In the genomic region with DNA sequence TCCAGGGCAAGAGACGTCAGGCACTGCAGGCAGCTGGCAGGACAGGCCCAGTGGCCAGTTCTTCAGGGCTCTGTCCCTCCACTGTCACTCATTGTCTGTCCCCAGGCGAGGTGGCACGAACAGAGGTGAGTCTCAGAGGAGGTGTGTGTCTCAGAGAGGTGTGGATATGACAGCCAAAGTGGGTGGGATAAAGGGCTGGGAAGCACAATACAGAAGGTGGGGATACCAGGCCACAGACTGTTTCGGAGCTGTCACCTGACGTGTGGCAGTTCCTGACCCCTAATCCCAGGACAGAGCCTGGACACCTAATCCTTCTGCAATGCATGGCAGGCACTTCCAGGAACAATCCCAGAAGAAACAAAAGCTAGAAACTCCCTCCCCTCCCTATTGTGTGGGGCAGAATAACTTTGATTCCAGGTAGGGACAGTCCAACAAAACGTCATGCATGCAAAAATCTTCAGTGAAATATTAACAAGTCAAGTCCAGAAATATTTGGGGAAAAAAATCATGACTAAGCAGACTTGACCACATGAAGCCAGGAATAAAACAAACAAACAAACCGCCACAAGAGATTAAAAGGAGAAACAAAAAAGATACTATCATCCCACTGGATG, we compare ENCODE assay signal across 21 cellular contexts. TPM values are rescaled to one million over a fixed set of nuclear protein-coding genes. Genes with fewer than 3 reads are reported as not detected.
DNase-seq lines count a peak whose midpoint lies in the region; ATAC-seq and TF ChIP-seq lines count a peak whose summit lies in the region.
"Had no signal": no experiment of that assay in that cellular context is flagged by ENCODE, and none has a peak within 500 bp of the region (broad histone marks: within the 10 kb centered on the region; RNA-seq: fewer than 3 reads in every experiment).

No MANE protein-coding gene starts in this region.

- TF ChIP-seq EP300 in SK-N-SH (IDR thresholded peaks at IDR 0.05; ENCODE audit: borderline replicate concordance in 1 of 2, low read depth in 1 of 2, low read length in 1 of 2): no peak

- no peak for TF ChIP-seq POLR2A in body of pancreas (IDR thresholded peaks at IDR 0.05)
- no peak for TF ChIP-seq POLR2A in spleen (IDR thresholded peaks at IDR 0.05)

- intact Hi-C loops in body of pancreas (cut with DNase I) (no loop called here), left lung (cut with DNase I) (no loop called here), upper lobe of right lung (cut with DNase I) (no loop called here), spleen (cut with DNase I; ENCODE audit: low total_unique reads) (no loop called here)

- POLR2A ChIA-PET in SK-N-SH (lab: Yijun Ruan, JAX): no interaction called here

- no peak overlapping the region for H3K4me2 ChIP-seq in SK-N-SH
- H3K4me2 ChIP-seq: KMS-11 had no signal

- TF ChIP-seq CTCF in SK-N-SH (IDR thresholded peaks at IDR 0.05) (no peak), body of pancreas (IDR thresholded peaks at IDR 0.05) (no peak), left lung (IDR thresholded peaks at IDR 0.05) (no peak), upper lobe of right lung (IDR thresholded peaks at IDR 0.05) (no peak), spleen (IDR thresholded peaks at IDR 0.05 in 8 of 11, conservative IDR thresholded peaks at IDR 0.05 in 3 of 11) (no peak)

- no peaks in the 10 kb centered on the region for H3K4me1 ChIP-seq in SK-N-SH (ENCODE audit: control insufficient read depth in 1 of 2, insufficient read depth in 2 of 2, low read depth in 1 of 2, low read length in 1 of 2)
- peaks cover 12% of the 10 kb centered on the region for H3K4me1 ChIP-seq in body of pancreas
- H3K4me1 ChIP-seq in left lung: no peaks in the 10 kb centered on the region
- no peaks in the 10 kb centered on the region for H3K4me1 ChIP-seq in upper lobe of right lung
- no peaks in the 10 kb centered on the region for H3K4me1 ChIP-seq in spleen
- H3K4me1 ChIP-seq: sigmoid colon, uterus had no signal

- H3K79me2 ChIP-seq in SK-N-SH (ENCODE audit: insufficient read depth): no peaks in the 10 kb centered on the region

- ATAC-seq in SK-N-SH treated with all-trans-retinoic acid at 6 μM for 48 hours: peak; percentile 35
- ATAC-seq in body of pancreas: peak; percentile 92
- ATAC-seq in left lung: peak; percentile 54
- ATAC-seq in upper lobe of right lung: peak; percentile 45
- ATAC-seq in HG03045 (IDR thresholded peaks at IDR 0.05; ENCODE audit: unreplicated experiment): no peak
- ATAC-seq: stimulated activated effector memory CD8-positive, alpha-beta T cell treated with anti-CD3 and anti-CD28 coated beads, Interleukin-12 subunit alpha, Interleukin-12 subunit beta, amount 100 ng/mL, for 72 hours had no signal

- no peaks in the 10 kb centered on the region for H4K20me1 ChIP-seq in SK-N-SH (ENCODE audit: insufficient read depth)

- H3K27ac ChIP-seq in SK-N-SH (ENCODE audit: low read depth in 2 of 2, low read length in 1 of 2): no peak overlapping the region
- peak overlapping the region in 3 of 4 donors; percentile 43 to 67 (median 59) for H3K27ac ChIP-seq in body of pancreas
- H3K27ac ChIP-seq in left lung: no peak overlapping the region
- no peak overlapping the region for H3K27ac ChIP-seq in upper lobe of right lung
- no peak overlapping the region for H3K27ac ChIP-seq in spleen
- H3K27ac ChIP-seq: KMS-11, sigmoid colon, uterus had no signal

- no peak for TF ChIP-seq RAD21 in SK-N-SH (IDR thresholded peaks at IDR 0.05; ENCODE audit: low read length)

- H3K4me3 ChIP-seq in SK-N-SH (ENCODE audit: low read depth in 2 of 2, low read length in 1 of 2) (no peak overlapping the region), body of pancreas (no peak overlapping the region), left lung (no peak overlapping the region), upper lobe of right lung (no peak overlapping the region), spleen (no peak overlapping the region)
- H3K4me3 ChIP-seq: sigmoid colon, uterus had no signal

- H2AFZ ChIP-seq in SK-N-SH (ENCODE audit: low read depth): no peak overlapping the region

- no peaks in the 10 kb centered on the region for H3K36me3 ChIP-seq in SK-N-SH (replicated peaks in 1 of 2; ENCODE audit: control insufficient read depth in 1 of 2, insufficient read depth in 2 of 2, low read length in 1 of 2)
- no peaks in the 10 kb centered on the region for H3K36me3 ChIP-seq in body of pancreas (replicated peaks in 1 of 2; ENCODE audit: insufficient read depth in 1 of 2, low read depth in 2 of 2)
- no peaks in the 10 kb centered on the region for H3K36me3 ChIP-seq in left lung
- H3K36me3 ChIP-seq in upper lobe of right lung: no peaks in the 10 kb centered on the region
- no peaks in the 10 kb centered on the region for H3K36me3 ChIP-seq in spleen
- H3K36me3 ChIP-seq: sigmoid colon, uterus had no signal

- WGBS in SK-N-SH (ENCODE audit: low lambda C conversion rate): 60% methylated on average over 7 of the region's 7 CpGs
- 39 to 46% methylated on average over 7 of the region's 7 CpGs for WGBS in body of pancreas, 2 donors
- WGBS in spleen, 5 donors: 71 to 85% (median 81%) methylated on average over 7 of the region's 7 CpGs

- H3K9ac ChIP-seq in SK-N-SH: no peak overlapping the region
- H3K9ac ChIP-seq: KMS-11 had no signal

- H3K9me3 ChIP-seq in SK-N-SH (no peaks in the 10 kb centered on the region), body of pancreas (no peaks in the 10 kb centered on the region), left lung (peaks cover 0 to 8% of the 10 kb centered on the region in 2 donors), upper lobe of right lung (no peaks in the 10 kb centered on the region), spleen (peaks cover 0 to 22% (median 15%) of the 10 kb centered on the region in 8 donors)
- H3K9me3 ChIP-seq: uterus had no signal

- CTCF ChIA-PET in SK-N-SH (lab: Yijun Ruan, JAX): interaction anchor here (0.6 kb wide), 1 partner anchor 130 kb away, joined by 3 read pairs; no protein-coding TSS in a partner anchor

- no peaks in the 10 kb centered on the region for H3F3A ChIP-seq in SK-N-SH (replicated peaks; ENCODE audit: insufficient read depth)

- no peak for DNase-seq in SK-N-SH
- DNase-seq in body of pancreas: peak in 1 of 4 donors; percentile 43
- no peak for DNase-seq in left lung
- no peak for DNase-seq in upper lobe of right lung
- DNase-seq in DMS114 treated with DMSO at 0.1 percent for 48 hours (lab: John Stamatoyannopoulos, UW; ENCODE audit: unreplicated experiment): no peak
- DNase-seq in spleen: no peak
- DNase-seq: activated CD4-positive, CD25-positive, alpha-beta regulatory T cell treated with anti-CD3 and anti-CD28 coated beads, Interleukin-2, amount 50 U/mL, for 72 hours; activated CD8-positive, alpha-beta memory T cell treated with anti-CD3 and anti-CD28 coated beads, Interleukin-2, amount 50 U/mL, for 4 hours; CD4-positive, CD25-positive, alpha-beta regulatory T cell; central memory CD4-positive, alpha-beta T cell; GF-D8; NCI-H1694 treated with DMSO at 0.1 percent for 48 hours; NCI-H524; sigmoid colon; uterus had no signal

- H3K27me3 ChIP-seq in SK-N-SH (ENCODE audit: insufficient read depth) (no peaks in the 10 kb centered on the region), body of pancreas (no peaks in the 10 kb centered on the region), left lung (no peaks in the 10 kb centered on the region), upper lobe of right lung (no peaks in the 10 kb centered on the region), spleen (replicated peaks in 1 of 7) (no peaks in the 10 kb centered on the region)
- H3K27me3 ChIP-seq: sigmoid colon, uterus had no signal

- H3K9me2 ChIP-seq in SK-N-SH: no peaks in the 10 kb centered on the region

TF ChIP-seq in SK-N-SH treated with all-trans-retinoic acid at 6 μM for 48 hours, 23 proteins besides CTCF, POLR2A, EP300 and RAD21 (continues in another document):
- TF ChIP-seq CSRNP3 (CRISPR knock-in tag; IDR thresholded peaks at IDR 0.05): no peak
- no peak for TF ChIP-seq RARB (CRISPR knock-in tag; IDR thresholded peaks at IDR 0.05)

TF ChIP-seq in SK-N-SH, 30 proteins besides CTCF, POLR2A, EP300 and RAD21 (continues in another document):
- TF ChIP-seq, protein P1, sequence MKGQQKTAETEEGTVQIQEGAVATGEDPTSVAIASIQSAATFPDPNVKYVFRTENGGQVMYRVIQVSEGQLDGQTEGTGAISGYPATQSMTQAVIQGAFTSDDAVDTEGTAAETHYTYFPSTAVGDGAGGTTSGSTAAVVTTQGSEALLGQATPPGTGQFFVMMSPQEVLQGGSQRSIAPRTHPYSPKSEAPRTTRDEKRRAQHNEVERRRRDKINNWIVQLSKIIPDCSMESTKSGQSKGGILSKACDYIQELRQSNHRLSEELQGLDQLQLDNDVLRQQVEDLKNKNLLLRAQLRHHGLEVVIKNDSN (IDR thresholded peaks at IDR 0.05; ENCODE audit: borderline replicate concordance, low read depth): no peak
- TF ChIP-seq RXRA (IDR thresholded peaks at IDR 0.05; ENCODE audit: borderline replicate concordance, low read depth) (no peak), TAF1 (IDR thresholded peaks at IDR 0.05; ENCODE audit: borderline replicate concordance, low read depth, low read length) (no peak), EZH2phosphoT487 (IDR thresholded peaks at IDR 0.05; ENCODE audit: borderline replicate concordance, low read depth) (no peak), NFIC (IDR thresholded peaks at IDR 0.05; ENCODE audit: borderline replicate concordance) (no peak), RFX5 (IDR thresholded peaks at IDR 0.05; ENCODE audit: low read length) (no peak), FOXJ3 (CRISPR knock-in tag; IDR thresholded peaks at IDR 0.05) (no peak), SIN3A (IDR thresholded peaks at IDR 0.05; ENCODE audit: borderline replicate concordance, low read depth, low read length) (no peak), ELF1 (IDR thresholded peaks at IDR 0.05) (no peak), CHD2 (IDR thresholded peaks at IDR 0.05; ENCODE audit: low read length, partially characterized antibody) (no peak)

RNA-seq across cellular contexts. Expression of gene KLRG2, which starts 11.6 kb away (rescaled TPM):
- polyA plus RNA-seq in SK-N-SH (2012; rRNA removed) (0.07 and 0.10 TPM in 2 replicates), spleen (under 1 TPM in 1 of 3 donors, not detected in 2; 0.03 TPM)
- 0.04 TPM in 2 replicates for polyA plus RNA-seq in SK-N-SH (2012; cell fraction: cytosol; rRNA removed)
- 0.05 TPM in 1 of 2 replicates, not detected in the other for polyA plus RNA-seq in SK-N-SH (2012; cell fraction: nucleus; rRNA removed)
- total RNA-seq in body of pancreas (under 1 TPM in 1 of 2 donors, not detected in 1; 0.26 TPM), left lung (1 to 10 TPM in 1 of 2 donors, under 1 TPM in 1; 0.99 to 3.3 TPM), upper lobe of right lung (6.5 TPM), spleen (not detected)
- total RNA-seq: CD4-positive, CD25-positive, alpha-beta regulatory T cell had no signal
- polyA plus RNA-seq: CD4-positive, CD25-positive, alpha-beta regulatory T cell; liver had no signal

RNA-seq across cellular contexts. Expression of gene CLEC2L, which starts 51.6 kb away (rescaled TPM):
- polyA plus RNA-seq in SK-N-SH (2012; rRNA removed) (not detected in 2 replicates), spleen (under 1 TPM in 1 of 3 donors, not detected in 2; 0.11 TPM)
- polyA plus RNA-seq in SK-N-SH (2012; cell fraction: cytosol; rRNA removed): 0.01 TPM in 1 of 2 replicates, not detected in the other
- 0.02 TPM in 1 of 2 replicates, not detected in the other for polyA plus RNA-seq in SK-N-SH (2012; cell fraction: nucleus; rRNA removed)
- total RNA-seq in body of pancreas (not detected), left lung (under 1 TPM in 1 of 2 donors, not detected in 1; 0.23 TPM), upper lobe of right lung (not detected), spleen (not detected)
- total RNA-seq: T-helper 1 cell treated with Interleukin-12 subunit alpha and Interleukin-12 subunit beta and Interleukin-4 antibody, amounts not matched to agents 30 ng/mL and 1 ng/mL, for 36 hours had no signal
- polyA plus RNA-seq: CD4-positive, CD25-positive, alpha-beta regulatory T cell; liver had no signal

Comparison
In these comparisons a context has a peak if more than half of its experiments do, and no peak if none do; other contexts are left out.
1. H3K27ac ChIP-seq: peak in body of pancreas (3 of 4); none in SK-N-SH (0 of 2), left lung (0 of 2), upper lobe of right lung (single experiment) and spleen (0 of 8).